ENCODE assay signal across 8 cellular contexts in the genomic region with DNA sequence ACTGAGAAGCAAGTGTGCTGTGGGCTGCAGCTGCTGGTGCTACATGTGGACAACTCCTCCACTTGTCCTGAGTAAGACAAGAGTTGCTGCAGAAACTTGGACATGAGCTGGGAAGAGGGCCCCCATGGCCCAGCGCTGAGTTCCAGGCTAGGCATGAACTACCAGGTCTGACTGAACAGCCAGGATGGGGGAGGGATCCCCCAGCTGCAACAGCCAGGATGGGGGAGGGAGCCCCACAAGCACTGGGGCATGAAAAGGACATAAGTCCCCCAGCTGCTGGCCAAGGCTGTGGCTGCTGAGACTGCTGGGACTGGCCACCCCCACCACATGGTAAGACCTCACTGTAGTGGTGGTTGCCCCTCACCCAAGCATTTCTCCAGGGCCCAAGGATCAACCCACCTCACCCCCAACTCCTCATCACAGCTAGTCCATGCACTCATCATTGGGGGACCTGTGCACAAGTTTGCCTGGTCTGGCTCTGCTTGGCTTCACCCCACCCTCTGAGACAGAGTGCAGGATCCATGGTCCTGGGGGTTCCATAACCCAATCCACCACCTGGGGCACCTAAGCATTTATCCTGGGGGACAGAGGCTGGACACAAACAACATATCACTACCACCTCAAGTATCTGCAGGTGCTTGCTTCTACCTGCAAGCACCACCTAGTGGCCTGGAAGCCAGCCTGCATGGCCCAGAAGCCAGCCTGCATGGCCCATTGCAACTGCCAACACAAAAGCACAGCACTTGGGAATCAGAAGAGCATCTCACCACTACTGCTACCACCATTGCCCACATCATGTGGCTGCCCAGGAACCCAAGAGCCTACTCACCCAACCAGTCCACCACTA.
DNase-seq lines count a peak whose midpoint lies in the region; ATAC-seq and TF ChIP-seq lines count a peak whose summit lies in the region.

No MANE protein-coding gene starts in this region.

- in situ Hi-C loops in Panc1 (cut with HindIII; ENCODE audit: low pct_unique_long_range_greater_than_20kb, low sequenced_read_pairs) = no loop called here

- no TSS peak for BruUV-seq in Panc1 (replicated peaks; lab: Mats Ljungman, UMichigan)

- H3K27ac ChIP-seq in Panc1 (ENCODE audit: low read length) = no peak overlapping the region

- peak; percentile 46 for DNase-seq in activated CD8-positive, alpha-beta memory T cell treated with anti-CD3 and anti-CD28 coated beads, Interleukin-2, amount 10 ng/mL, durations not matched to agents 7 days and 5 days
- DNase-seq in activated CD8-positive, alpha-beta memory T cell treated with anti-CD3 and anti-CD28 coated beads for 24 hours = no peak
- DNase-seq in Panc1 (ENCODE audit: low read depth, low spot score) = no peak
- peak; percentile 14 for DNase-seq in endothelial cell (ENCODE audit: low spot score)
- peak; percentile 12 to 19 for DNase-seq in stimulated activated CD4-positive, alpha-beta T cell treated with anti-CD3 and anti-CD28 coated beads, Interleukin-4, amount 100 ng/mL, for 48 hours (ENCODE audit: low read depth in 2 of 2)
- no peak for DNase-seq in NOMO-1 treated with DMSO at 0.1 percent for 48 hours (lab: John Stamatoyannopoulos, UW; ENCODE audit: unreplicated experiment)
- no peak for DNase-seq in KG1 (lab: John Stamatoyannopoulos, UW)

- CTCF ChIA-PET in activated CD8-positive, alpha-beta memory T cell treated with anti-CD3 and anti-CD28 coated beads, Interleukin-2, amount 10 ng/mL, durations not matched to agents 7 days and 5 days (lab: Charles Lee) = interaction anchor here (1.3 kb wide), 1 partner anchor 12 kb away, joined by 3 read pairs; no protein-coding TSS in a partner anchor
- CTCF ChIA-PET in Panc1 (lab: Charles Lee) = interaction anchor here (0.6 kb wide), 1 partner anchor 621 kb away, joined by 3 read pairs; no protein-coding TSS in a partner anchor

- no peak overlapping the region for H3K4me3 ChIP-seq in Panc1 (ENCODE audit: low read depth in 2 of 2, low read length in 2 of 2)

- peaks cover 11% of the 10 kb centered on the region for H3K4me1 Mint-ChIP-seq in activated CD8-positive, alpha-beta memory T cell treated with anti-CD3 and anti-CD28 coated beads, Interleukin-2, amount 10 ng/mL, durations not matched to agents 7 days and 5 days
- no peaks in the 10 kb centered on the region for H3K4me1 Mint-ChIP-seq in endothelial cell (ENCODE audit: unreplicated experiment)

- no peaks in the 10 kb centered on the region for H3K9me3 ChIP-seq in Panc1 (ENCODE audit: control insufficient read depth, insufficient read depth, low read depth, low read length)

- POLR2A ChIA-PET in Panc1 (lab: Charles Lee) = no interaction called here

- ATAC-seq in activated CD8-positive, alpha-beta memory T cell treated with anti-CD3 and anti-CD28 coated beads, Interleukin-2, amount 10 ng/mL, durations not matched to agents 7 days and 5 days = peak; percentile 47
- ATAC-seq in HG02571 (IDR thresholded peaks at IDR 0.05; ENCODE audit: unreplicated experiment) = peak; percentile 69
- ATAC-seq in Panc1 = no peak

- no peaks in the 10 kb centered on the region for H3K4me1 ChIP-seq in Panc1 (ENCODE audit: control insufficient read depth, insufficient read depth, low read length)

- TF ChIP-seq CTCF in Panc1 (IDR thresholded peaks at IDR 0.05) (peak; percentile 50), endothelial cell (IDR thresholded peaks at IDR 0.05; ENCODE audit: unreplicated experiment) (peak; percentile 45)

- H3K27ac Mint-ChIP-seq in activated CD8-positive, alpha-beta memory T cell treated with anti-CD3 and anti-CD28 coated beads, Interleukin-2, amount 10 ng/mL, durations not matched to agents 7 days and 5 days = no peak overlapping the region
- H3K27ac Mint-ChIP-seq in endothelial cell (ENCODE audit: unreplicated experiment) = no peak overlapping the region

- no peaks in the 10 kb centered on the region for H3K27me3 Mint-ChIP-seq in activated CD8-positive, alpha-beta memory T cell treated with anti-CD3 and anti-CD28 coated beads, Interleukin-2, amount 10 ng/mL, durations not matched to agents 7 days and 5 days
- peaks cover 5% of the 10 kb centered on the region for H3K27me3 Mint-ChIP-seq in endothelial cell (ENCODE audit: unreplicated experiment)

- peaks cover 7% of the 10 kb centered on the region for H3K36me3 Mint-ChIP-seq in activated CD8-positive, alpha-beta memory T cell treated with anti-CD3 and anti-CD28 coated beads, Interleukin-2, amount 10 ng/mL, durations not matched to agents 7 days and 5 days
- H3K36me3 Mint-ChIP-seq in endothelial cell (ENCODE audit: low read depth, unreplicated experiment) = no peaks in the 10 kb centered on the region

- no peak overlapping the region for H3K4me3 Mint-ChIP-seq in activated CD8-positive, alpha-beta memory T cell treated with anti-CD3 and anti-CD28 coated beads, Interleukin-2, amount 10 ng/mL, durations not matched to agents 7 days and 5 days
- H3K4me3 Mint-ChIP-seq in endothelial cell (ENCODE audit: unreplicated experiment) = no peak overlapping the region

- H3K36me3 ChIP-seq in Panc1 (ENCODE audit: control insufficient read depth, insufficient read depth, low read length) = no peaks in the 10 kb centered on the region

- intact Hi-C loops in Panc1 (cut with micrococcal nuclease; ENCODE audit: unreplicated experiment) = no loop called here

- no peaks in the 10 kb centered on the region for H3K27me3 ChIP-seq in Panc1 (ENCODE audit: control insufficient read depth, insufficient read depth, low read length)

- peaks cover 3% of the 10 kb centered on the region for H3K9me3 Mint-ChIP-seq in activated CD8-positive, alpha-beta memory T cell treated with anti-CD3 and anti-CD28 coated beads, Interleukin-2, amount 10 ng/mL, durations not matched to agents 7 days and 5 days (ENCODE audit: low read depth)
- H3K9me3 Mint-ChIP-seq in endothelial cell (ENCODE audit: unreplicated experiment) = no peaks in the 10 kb centered on the region

Comparison
In these comparisons a context has a peak if more than half of its experiments do, and no peak if none do; other contexts are left out.
1. DNase-seq: peak in activated CD8-positive, alpha-beta memory T cell treated with anti-CD3 and anti-CD28 coated beads, Interleukin-2, amount 10 ng/mL, durations not matched to agents 7 days and 5 days (single experiment), endothelial cell (single experiment) and stimulated activated CD4-positive, alpha-beta T cell treated with anti-CD3 and anti-CD28 coated beads, Interleukin-4, amount 100 ng/mL, for 48 hours (2 of 2); none in activated CD8-positive, alpha-beta memory T cell treated with anti-CD3 and anti-CD28 coated beads for 24 hours (single experiment), Panc1 (single experiment), NOMO-1 treated with DMSO at 0.1 percent for 48 hours (single experiment) and KG1 (single experiment).